In the genomic region with DNA sequence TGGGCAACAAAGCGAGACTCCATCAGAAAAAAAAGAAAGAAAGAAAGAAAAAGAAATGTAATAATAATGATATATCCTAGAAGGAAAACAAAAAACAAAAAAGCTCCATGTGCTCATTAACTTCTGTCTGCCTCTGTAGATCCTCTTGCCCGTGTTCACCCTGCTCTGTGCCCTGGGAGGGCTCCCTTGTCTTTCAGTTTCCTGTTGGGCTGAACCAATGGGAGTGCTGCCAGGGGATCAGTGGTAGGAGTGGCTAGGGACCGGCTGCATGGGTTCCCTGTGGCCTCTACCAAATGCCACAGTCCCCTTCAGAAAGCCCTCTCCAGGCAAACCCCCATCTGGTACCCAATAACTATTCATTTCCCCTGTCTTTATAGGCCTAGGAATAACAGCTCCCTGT, we compare ENCODE assay signal across 1 cellular context.
TF ChIP-seq lines count a peak whose summit lies in the region.

No MANE protein-coding gene starts in this region.

TF ChIP-seq in HCT116, 20 proteins besides CTCF, POLR2A, EP300 and RAD21 (continued from another document):
- TF ChIP-seq, protein P1, sequence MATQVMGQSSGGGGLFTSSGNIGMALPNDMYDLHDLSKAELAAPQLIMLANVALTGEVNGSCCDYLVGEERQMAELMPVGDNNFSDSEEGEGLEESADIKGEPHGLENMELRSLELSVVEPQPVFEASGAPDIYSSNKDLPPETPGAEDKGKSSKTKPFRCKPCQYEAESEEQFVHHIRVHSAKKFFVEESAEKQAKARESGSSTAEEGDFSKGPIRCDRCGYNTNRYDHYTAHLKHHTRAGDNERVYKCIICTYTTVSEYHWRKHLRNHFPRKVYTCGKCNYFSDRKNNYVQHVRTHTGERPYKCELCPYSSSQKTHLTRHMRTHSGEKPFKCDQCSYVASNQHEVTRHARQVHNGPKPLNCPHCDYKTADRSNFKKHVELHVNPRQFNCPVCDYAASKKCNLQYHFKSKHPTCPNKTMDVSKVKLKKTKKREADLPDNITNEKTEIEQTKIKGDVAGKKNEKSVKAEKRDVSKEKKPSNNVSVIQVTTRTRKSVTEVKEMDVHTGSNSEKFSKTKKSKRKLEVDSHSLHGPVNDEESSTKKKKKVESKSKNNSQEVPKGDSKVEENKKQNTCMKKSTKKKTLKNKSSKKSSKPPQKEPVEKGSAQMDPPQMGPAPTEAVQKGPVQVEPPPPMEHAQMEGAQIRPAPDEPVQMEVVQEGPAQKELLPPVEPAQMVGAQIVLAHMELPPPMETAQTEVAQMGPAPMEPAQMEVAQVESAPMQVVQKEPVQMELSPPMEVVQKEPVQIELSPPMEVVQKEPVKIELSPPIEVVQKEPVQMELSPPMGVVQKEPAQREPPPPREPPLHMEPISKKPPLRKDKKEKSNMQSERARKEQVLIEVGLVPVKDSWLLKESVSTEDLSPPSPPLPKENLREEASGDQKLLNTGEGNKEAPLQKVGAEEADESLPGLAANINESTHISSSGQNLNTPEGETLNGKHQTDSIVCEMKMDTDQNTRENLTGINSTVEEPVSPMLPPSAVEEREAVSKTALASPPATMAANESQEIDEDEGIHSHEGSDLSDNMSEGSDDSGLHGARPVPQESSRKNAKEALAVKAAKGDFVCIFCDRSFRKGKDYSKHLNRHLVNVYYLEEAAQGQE (IDR thresholded peaks at IDR 0.05; ENCODE audit: low read depth): no peak
- TF ChIP-seq YY1 (IDR thresholded peaks at IDR 0.05; ENCODE audit: extremely low read depth, insufficient replicate concordance, low read depth, low read length) (no peak), SIN3A (IDR thresholded peaks at IDR 0.05; ENCODE audit: low read depth) (no peak), EZH2phosphoT487 (IDR thresholded peaks at IDR 0.05; ENCODE audit: borderline replicate concordance) (no peak), ELF1 (IDR thresholded peaks at IDR 0.05; ENCODE audit: borderline replicate concordance, low read depth) (no peak), TCF7L2 (IDR thresholded peaks at IDR 0.05; ENCODE audit: borderline replicate concordance, extremely low read depth, insufficient read depth, insufficient read length) (no peak), MAX (IDR thresholded peaks at IDR 0.05) (no peak), EZH2 (IDR thresholded peaks at IDR 0.05) (no peak)
- TF ChIP-seq, protein P2, sequence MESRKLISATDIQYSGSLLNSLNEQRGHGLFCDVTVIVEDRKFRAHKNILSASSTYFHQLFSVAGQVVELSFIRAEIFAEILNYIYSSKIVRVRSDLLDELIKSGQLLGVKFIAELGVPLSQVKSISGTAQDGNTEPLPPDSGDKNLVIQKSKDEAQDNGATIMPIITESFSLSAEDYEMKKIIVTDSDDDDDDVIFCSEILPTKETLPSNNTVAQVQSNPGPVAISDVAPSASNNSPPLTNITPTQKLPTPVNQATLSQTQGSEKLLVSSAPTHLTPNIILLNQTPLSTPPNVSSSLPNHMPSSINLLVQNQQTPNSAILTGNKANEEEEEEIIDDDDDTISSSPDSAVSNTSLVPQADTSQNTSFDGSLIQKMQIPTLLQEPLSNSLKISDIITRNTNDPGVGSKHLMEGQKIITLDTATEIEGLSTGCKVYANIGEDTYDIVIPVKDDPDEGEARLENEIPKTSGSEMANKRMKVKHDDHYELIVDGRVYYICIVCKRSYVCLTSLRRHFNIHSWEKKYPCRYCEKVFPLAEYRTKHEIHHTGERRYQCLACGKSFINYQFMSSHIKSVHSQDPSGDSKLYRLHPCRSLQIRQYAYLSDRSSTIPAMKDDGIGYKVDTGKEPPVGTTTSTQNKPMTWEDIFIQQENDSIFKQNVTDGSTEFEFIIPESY (IDR thresholded peaks at IDR 0.05; ENCODE audit: extremely low read depth, insufficient replicate concordance, low read length): no peak
- TF ChIP-seq, protein P3, sequence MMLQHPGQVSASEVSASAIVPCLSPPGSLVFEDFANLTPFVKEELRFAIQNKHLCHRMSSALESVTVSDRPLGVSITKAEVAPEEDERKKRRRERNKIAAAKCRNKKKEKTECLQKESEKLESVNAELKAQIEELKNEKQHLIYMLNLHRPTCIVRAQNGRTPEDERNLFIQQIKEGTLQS (IDR thresholded peaks at IDR 0.05): no peak
